In genomic region chr12:124665516-124665915, GRCh38 we compare ENCODE assay signal across 1 cellular context.
TF ChIP-seq lines count a peak whose summit lies in the region.

No MANE protein-coding gene starts in this region.

TF ChIP-seq in H1, 55 proteins besides CTCF, POLR2A, EP300 and RAD21:
- TF ChIP-seq ZNF274 (IDR thresholded peaks at IDR 0.05; ENCODE audit: borderline replicate concordance, extremely low read depth, low read length) (no peak), CHD2 (IDR thresholded peaks at IDR 0.05; ENCODE audit: low read length) (no peak), SRF (IDR thresholded peaks at IDR 0.05; ENCODE audit: low read depth, low read length) (no peak), E2F6 (IDR thresholded peaks at IDR 0.05) (no peak), TEAD4 (IDR thresholded peaks at IDR 0.05; ENCODE audit: low read depth, low read length) (no peak), TCF12 (IDR thresholded peaks at IDR 0.05; ENCODE audit: low read depth, low read length) (no peak), POLR2AphosphoS5 (IDR thresholded peaks at IDR 0.05; ENCODE audit: low read depth, low read length) (no peak)
